ENCODE assay signal across 11 cellular contexts in genomic region chr22:40462195-40462988, GRCh38.
A peak's percentile ranks its signal among the peaks of the same experiment; 100 is the strongest.
DNase-seq lines count a peak whose midpoint lies in the region; ATAC-seq lines count a peak whose summit lies in the region.
"Had no signal": no experiment of that assay in that cellular context is flagged by ENCODE, and none has a peak within 500 bp of the region (broad histone marks: within the 10 kb centered on the region; RNA-seq: fewer than 3 reads in every experiment).

No MANE protein-coding gene starts in this region.

- peaks cover 0 to 3% (median 0%) of the 10 kb centered on the region in 5 donors for H3K4me1 ChIP-seq in subcutaneous abdominal adipose tissue (ENCODE audit: control insufficient read depth in 5 of 5, insufficient read depth in 5 of 5, low read length in 5 of 5)
- H3K4me1 ChIP-seq: pancreas had no signal

- peak overlapping the region; percentile 37 to 64 (median 49) for H3K4me3 ChIP-seq in subcutaneous abdominal adipose tissue (ENCODE audit: low read depth in 1 of 5, low read length in 5 of 5)

- CTCF ChIA-PET in activated CD4-positive, alpha-beta T cell treated with anti-CD3 and anti-CD28 coated beads for 36 hours (lab: Charles Lee), result interaction anchor here (0.6 to 1.8 kb wide), 6 partner anchors 10 to 920 kb away, joined by 3 to 11 read pairs (median 4); no protein-coding TSS in a partner anchor

- no peak overlapping the region for H3K27ac ChIP-seq in subcutaneous abdominal adipose tissue (ENCODE audit: low read depth, low read length)
- H3K27ac ChIP-seq in substantia nigra (ENCODE audit: low read depth, low read length, poor library complexity, severe bottlenecking), result no peak overlapping the region

- no peaks in the 10 kb centered on the region for H3K27me3 Mint-ChIP-seq in activated CD4-positive, alpha-beta T cell treated with anti-CD3 and anti-CD28 coated beads for 36 hours
- no peaks in the 10 kb centered on the region for H3K27me3 Mint-ChIP-seq in activated T-cell treated with anti-CD3 and anti-CD28 coated beads, Interleukin-2, amount 50 U/mL, for 24 hours
- H3K27me3 Mint-ChIP-seq in immature natural killer cell (ENCODE audit: low read depth in 3 of 3), result peaks cover 0 to 2% (median 0%) of the 10 kb centered on the region in 3 donors

- POLR2A ChIA-PET in activated CD4-positive, alpha-beta T cell treated with anti-CD3 and anti-CD28 coated beads for 36 hours (lab: Charles Lee), result interaction anchor here (0.6 to 1.2 kb wide), 2 partner anchors 25 to 50 kb away, joined by 3 read pairs; no protein-coding TSS in a partner anchor

- peaks cover 65% of the 10 kb centered on the region for H3K4me1 Mint-ChIP-seq in activated CD4-positive, alpha-beta T cell treated with anti-CD3 and anti-CD28 coated beads for 36 hours
- H3K4me1 Mint-ChIP-seq in activated T-cell treated with anti-CD3 and anti-CD28 coated beads, Interleukin-2, amount 50 U/mL, for 24 hours (ENCODE audit: low read depth), result peaks cover 75% of the 10 kb centered on the region
- peaks cover 65 to 73% of the 10 kb centered on the region in 2 donors for H3K4me1 Mint-ChIP-seq in immature natural killer cell

- H3K9me3 Mint-ChIP-seq in activated CD4-positive, alpha-beta T cell treated with anti-CD3 and anti-CD28 coated beads for 36 hours (ENCODE audit: low read depth), result no peaks in the 10 kb centered on the region
- no peaks in the 10 kb centered on the region for H3K9me3 Mint-ChIP-seq in activated T-cell treated with anti-CD3 and anti-CD28 coated beads, Interleukin-2, amount 50 U/mL, for 24 hours
- no peaks in the 10 kb centered on the region for H3K9me3 Mint-ChIP-seq in immature natural killer cell

- peaks cover 0 to 11% (median 4%) of the 10 kb centered on the region in 5 donors for H3K36me3 ChIP-seq in subcutaneous abdominal adipose tissue (ENCODE audit: control insufficient read depth in 5 of 5, insufficient read depth in 5 of 5, low read length in 5 of 5)
- H3K36me3 ChIP-seq: pancreas had no signal

- peak overlapping the region in 2 of 5 donors; percentile 4 to 39 for H3K9ac ChIP-seq in subcutaneous abdominal adipose tissue (ENCODE audit: low read length in 5 of 5)

- intact Hi-C loops in activated CD4-positive, alpha-beta T cell treated with anti-CD3 and anti-CD28 coated beads for 36 hours (cut with DNase I, micrococcal nuclease), result loop anchor here (1.0 to 5.0 kb wide), 3 partner anchors 25 to 825 kb away; partner anchors contain the start of genes MRTFA (in 1 of the 2) and RANGAP1 (in 1 of the 2)

- H3K36me3 Mint-ChIP-seq in activated CD4-positive, alpha-beta T cell treated with anti-CD3 and anti-CD28 coated beads for 36 hours (ENCODE audit: low read depth), result peaks cover 19% of the 10 kb centered on the region
- H3K36me3 Mint-ChIP-seq in activated T-cell treated with anti-CD3 and anti-CD28 coated beads, Interleukin-2, amount 50 U/mL, for 24 hours (ENCODE audit: low read depth), result peaks cover 40% of the 10 kb centered on the region
- H3K36me3 Mint-ChIP-seq in immature natural killer cell, result peaks cover 3 to 11% (median 10%) of the 10 kb centered on the region in 3 donors

- no peaks in the 10 kb centered on the region for H3K27me3 ChIP-seq in subcutaneous abdominal adipose tissue (ENCODE audit: control insufficient read depth in 5 of 5, insufficient read depth in 4 of 5, low read length in 5 of 5)
- H3K27me3 ChIP-seq: pancreas had no signal

- ATAC-seq in activated CD4-positive, alpha-beta T cell treated with anti-CD3 and anti-CD28 coated beads for 36 hours, result peak; percentile 51
- ATAC-seq in GM19328 (IDR thresholded peaks at IDR 0.05; ENCODE audit: unreplicated experiment), result no peak

- peak; percentile 55 for DNase-seq in activated CD4-positive, alpha-beta T cell treated with anti-CD3 and anti-CD28 coated beads for 36 hours
- no peak for DNase-seq in activated CD4-positive, alpha-beta T cell treated with anti-CD3 and anti-CD28 coated beads for 1 hour
- no peak for DNase-seq in activated T-cell treated with anti-CD3 and anti-CD28 coated beads, Interleukin-2, amount 50 U/mL, for 24 hours
- DNase-seq in immature natural killer cell, result peak in 2 of 3 donors; percentile 7 to 13
- DNase-seq in SHP77 (lab: John Stamatoyannopoulos, UW), result no peak
- DNase-seq in substantia nigra (lab: John Stamatoyannopoulos, UW), result no peak
- DNase-seq: NCI-H446 treated with DMSO at 0.1 percent for 48 hours, pancreas, trophoblast cell had no signal

- H3K4me3 Mint-ChIP-seq in activated CD4-positive, alpha-beta T cell treated with anti-CD3 and anti-CD28 coated beads for 36 hours, result peak overlapping the region; percentile 87
- peak overlapping the region; percentile 92 for H3K4me3 Mint-ChIP-seq in activated T-cell treated with anti-CD3 and anti-CD28 coated beads, Interleukin-2, amount 50 U/mL, for 24 hours
- peak overlapping the region; percentile 90 to 99 (median 96) for H3K4me3 Mint-ChIP-seq in immature natural killer cell

- no peaks in the 10 kb centered on the region for H3K9me3 ChIP-seq in subcutaneous abdominal adipose tissue (ENCODE audit: control insufficient read depth in 5 of 5, low read length in 5 of 5)
- H3K9me3 ChIP-seq: pancreas had no signal

- H3K27ac Mint-ChIP-seq in activated CD4-positive, alpha-beta T cell treated with anti-CD3 and anti-CD28 coated beads for 36 hours, result peak overlapping the region; percentile 91
- H3K27ac Mint-ChIP-seq in activated T-cell treated with anti-CD3 and anti-CD28 coated beads, Interleukin-2, amount 50 U/mL, for 24 hours, result peak overlapping the region; percentile 97
- H3K27ac Mint-ChIP-seq in immature natural killer cell, result peak overlapping the region; percentile 92 to 97 (median 94)

Comparison
In these comparisons a context has a peak if more than half of its experiments do, and no peak if none do; other contexts are left out.
1. DNase-seq: peak in activated CD4-positive, alpha-beta T cell treated with anti-CD3 and anti-CD28 coated beads for 36 hours (single experiment) and immature natural killer cell (2 of 3); none in activated CD4-positive, alpha-beta T cell treated with anti-CD3 and anti-CD28 coated beads for 1 hour (single experiment), activated T-cell treated with anti-CD3 and anti-CD28 coated beads, Interleukin-2, amount 50 U/mL, for 24 hours (single experiment), SHP77 (0 of 2) and substantia nigra (0 of 49).
2. Peak in every context shown above with its lines, with median percentiles within 50 percentile points of each other: H3K27ac Mint-ChIP-seq and H3K4me3 Mint-ChIP-seq.